ENCODE assay signal across 8 cellular contexts in genomic region chr7:44145969-44146897, GRCh38. TPM values are rescaled to one million over a fixed set of nuclear protein-coding genes. Genes with fewer than 3 reads are reported as not detected.
DNase-seq lines count a peak whose midpoint lies in the region; ATAC-seq and TF ChIP-seq lines count a peak whose summit lies in the region.

No MANE protein-coding gene starts in this region.

- peaks cover 41% of the 10 kb centered on the region for H3K27me3 Mint-ChIP-seq in WTC11 (ENCODE audit: low read depth)

- DNase-seq in GM20000 (ENCODE audit: low spot score) (peak; percentile 84), WTC11 (ENCODE audit: low spot score) (peak; percentile 95), cardiac fibroblast (ENCODE audit: low read depth in 2 of 2) (peak; percentile 49 to 75), iPS-NIHi11 (ENCODE audit: low spot score) (peak; percentile 99), OCI-M2 (lab: John Stamatoyannopoulos, UW; ENCODE audit: unreplicated experiment) (no peak)
- DNase-seq in stimulated activated CD4-positive, alpha-beta T cell treated with anti-CD3 and anti-CD28 coated beads, Interleukin-12 subunit alpha, Interleukin-12 subunit beta, amount 100 ng/mL, for 4 hours, result peak; percentile 67

- CTCF ChIA-PET in WTC11 (lab: Charles Lee), result interaction anchor here (0.7 to 2.6 kb wide), 9 partner anchors 11 to 94 kb away, joined by 3 to 8 read pairs (median 3); no protein-coding TSS in a partner anchor

- H3K4me3 Mint-ChIP-seq in WTC11, result peak overlapping the region; percentile 77

- peak overlapping the region; percentile 38 to 45 for H3K4me3 ChIP-seq in cardiac fibroblast (replicated peaks in 1 of 2; ENCODE audit: low read depth in 2 of 2, low read length in 2 of 2)

- H3K27ac Mint-ChIP-seq in WTC11, result no peak overlapping the region

- peaks cover 21% of the 10 kb centered on the region for H3K4me1 Mint-ChIP-seq in WTC11

- POLR2A ChIA-PET in WTC11 (lab: Charles Lee), result no interaction called here

- H3K9me3 Mint-ChIP-seq in WTC11, result no peaks in the 10 kb centered on the region

- peak; percentile 91 for ATAC-seq in WTC11
- ATAC-seq in HG03159 (IDR thresholded peaks at IDR 0.05; ENCODE audit: unreplicated experiment), result no peak
- no peak for ATAC-seq in GM21528 (IDR thresholded peaks at IDR 0.05; ENCODE audit: low FRiP score, unreplicated experiment)

- H3K36me3 Mint-ChIP-seq in WTC11, result no peaks in the 10 kb centered on the region

- TF ChIP-seq CTCF in GM20000 (IDR thresholded peaks at IDR 0.05; ENCODE audit: extremely low read depth, missing control alignments) (no peak), WTC11 (IDR thresholded peaks at IDR 0.05) (no peak), cardiac fibroblast (IDR thresholded peaks at IDR 0.05; ENCODE audit: low read depth, low read length) (no peak)

TF ChIP-seq in WTC11, 78 proteins besides CTCF, POLR2A, EP300 and RAD21:
- TF ChIP-seq MAX (CRISPR knock-in tag; IDR thresholded peaks at IDR 0.05) (peak; percentile 38), ZNF263 (CRISPR knock-in tag; IDR thresholded peaks at IDR 0.05; ENCODE audit: low read depth) (peak; percentile 92), HMGXB4 (CRISPR knock-in tag; IDR thresholded peaks at IDR 0.05) (0 out of 2 replicates have a peak, but pooled peaks have one; percentile 32), OVOL2 (CRISPR knock-in tag; IDR thresholded peaks at IDR 0.05; ENCODE audit: borderline replicate concordance) (no peak)

RNA-seq across cellular contexts. Expression of gene MYL7, which starts 5.1 kb away (rescaled TPM):
- 0.39 to 1.6 TPM (median 0.90 TPM) in 3 replicates for total RNA-seq in WTC11 (2021)

RNA-seq across cellular contexts. Expression of gene POLD2, which starts 22.9 kb away (rescaled TPM):
- total RNA-seq in WTC11 (2021), result 140 to 154 TPM (median 146 TPM) in 3 replicates

RNA-seq across cellular contexts. Expression of gene AEBP1, which starts 42.1 kb away (rescaled TPM):
- total RNA-seq in WTC11 (2021), result 50.8 to 55.5 TPM (median 52.4 TPM) in 3 replicates

RNA-seq across cellular contexts. Expression of gene GCK, which starts 43.0 kb away (rescaled TPM):
- total RNA-seq in WTC11 (2021), result 3.3 to 5.1 TPM (median 4.5 TPM) in 3 replicates

RNA-seq across cellular contexts. Expression of gene YKT6, which starts 54.5 kb away (rescaled TPM):
- 82.2 to 102 TPM (median 83.7 TPM) in 3 replicates for total RNA-seq in WTC11 (2021)
